Comparison of ENCODE assay signal across 8 cellular contexts in the genomic region with DNA sequence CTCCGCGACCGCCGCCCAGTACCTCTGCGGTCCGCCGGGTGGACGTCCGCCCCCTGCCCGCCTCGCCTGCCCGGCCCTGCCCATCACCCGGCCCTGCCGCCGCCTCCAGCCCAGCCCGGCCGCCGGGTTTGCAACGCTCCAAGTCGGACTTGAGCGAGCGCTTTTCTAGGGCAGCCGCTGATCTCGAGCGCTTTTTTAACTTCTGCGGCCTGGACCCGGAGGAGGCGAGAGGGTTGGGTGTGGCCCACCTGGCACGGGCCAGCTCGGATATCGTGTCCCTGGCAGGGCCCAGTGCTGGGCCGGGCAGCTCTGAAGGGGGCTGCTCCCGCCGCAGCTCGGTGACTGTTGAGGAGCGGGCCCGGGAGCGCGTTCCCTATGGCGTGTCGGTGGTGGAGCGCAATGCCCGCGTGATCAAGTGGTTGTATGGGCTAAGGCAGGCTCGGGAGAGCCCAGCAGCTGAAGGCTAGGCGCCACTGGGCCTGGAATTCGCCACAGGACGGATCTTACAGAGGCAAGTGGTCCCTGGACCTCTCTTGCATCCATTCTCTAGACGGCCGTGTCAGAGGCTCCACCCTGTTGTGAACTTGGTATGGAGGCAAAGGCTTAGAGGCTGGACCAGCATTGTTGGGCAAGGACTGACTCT. TPM values are rescaled to one million over a fixed set of nuclear protein-coding genes. Genes with fewer than 3 reads are reported as not detected.
DNase-seq lines count a peak whose midpoint lies in the region; ATAC-seq, FAIRE-seq and TF ChIP-seq lines count a peak whose summit lies in the region.

No MANE protein-coding gene starts in this region.

- POLR2A ChIA-PET in GM12878 (lab: Charles Lee) = interaction anchor here (2.5 kb wide), 1 partner anchor 12 kb away, joined by 13 read pairs; the partner anchor contains the start of gene FAM110A

- H3K9ac ChIP-seq in Loucy (ENCODE audit: low read depth, low read length, poor library complexity, severe bottlenecking) (peak overlapping the region; percentile 74), GM12878 (ENCODE audit: control insufficient read depth, insufficient read depth, low read length) (peak overlapping the region; percentile 27; the same call in 1 of the 2 replicates)

- peak overlapping the region; percentile 41 for H3K4me3 Mint-ChIP-seq in mesothelial cell of epicardium

- no peak overlapping the region for H2AFZ ChIP-seq in Loucy (ENCODE audit: low read length)
- no peak overlapping the region; the same call in 1 of the 2 replicates for H2AFZ ChIP-seq in GM12878 (ENCODE audit: control insufficient read depth, low read depth, low read length)

- no peaks in the 10 kb centered on the region for H4K20me1 ChIP-seq in Loucy (ENCODE audit: insufficient read depth, low read length, poor library complexity, severe bottlenecking)
- no peaks in the 10 kb centered on the region for H4K20me1 ChIP-seq in GM12878 (ENCODE audit: control insufficient read depth, insufficient read depth)

- H3K36me3 Mint-ChIP-seq in mesothelial cell of epicardium = peaks cover under 1% of the 10 kb centered on the region

- TF ChIP-seq EP300 in GM12878 (IDR thresholded peaks at IDR 0.05; ENCODE audit: borderline replicate concordance in 1 of 2, control insufficient read depth in 1 of 2, low read depth in 2 of 2, low read length in 2 of 2) = no peak

- intact Hi-C loops in GM12878 (cut with micrococcal nuclease; ENCODE audit: unreplicated experiment) = no loop called here

- H3K4me3 ChIP-seq in Loucy (ENCODE audit: low read length, poor library complexity, severe bottlenecking) (peak overlapping the region; percentile 73), GM12878 (peak overlapping the region; percentile 68; the same call in 1 of the 2 replicates)

- no peaks in the 10 kb centered on the region for H3K36me3 ChIP-seq in Loucy (ENCODE audit: insufficient read depth, low read length)
- H3K36me3 ChIP-seq in GM12878 (ENCODE audit: control insufficient read depth in 2 of 2, insufficient read depth in 2 of 2, low read length in 1 of 2) = peaks cover 0 to 5% of the 10 kb centered on the region in 2 experiments; a peak in 2 of 4 replicates

- H3K4me2 ChIP-seq in Loucy (ENCODE audit: low read depth, low read length, poor library complexity, severe bottlenecking) (peak overlapping the region; percentile 91), GM12878 (ENCODE audit: control insufficient read depth, insufficient read depth) (peak overlapping the region; percentile 94)

- H3K79me2 ChIP-seq in Loucy (ENCODE audit: insufficient read depth, low read length) (peaks cover 56% of the 10 kb centered on the region), GM12878 (ENCODE audit: control insufficient read depth, insufficient read depth, low read length) (no peaks in the 10 kb centered on the region; the same call in 1 of the 2 replicates)

- in situ Hi-C loops in GM12878 (cut with MboI) = no loop called here

- no peak for TF ChIP-seq CTCF in 22Rv1 (IDR thresholded peaks at IDR 0.05)
- no peak for TF ChIP-seq CTCF in Loucy (conservative IDR thresholded peaks at IDR 0.05; ENCODE audit: low read length)
- no peak for TF ChIP-seq CTCF in GM12878 (IDR thresholded peaks at IDR 0.05 in 2 of 3, conservative IDR thresholded peaks at IDR 0.05 in 1 of 3; ENCODE audit: control insufficient read depth in 2 of 3, extremely low read depth in 1 of 3, insufficient read depth in 1 of 3, low read depth in 3 of 3, low read length in 3 of 3)
- no peak for TF ChIP-seq CTCF in mesothelial cell of epicardium (IDR thresholded peaks at IDR 0.05; ENCODE audit: unreplicated experiment)

- no peak overlapping the region for H3K27ac Mint-ChIP-seq in mesothelial cell of epicardium

- H3K27ac ChIP-seq in 22Rv1 (peak overlapping the region; percentile 82), GM12878 (ENCODE audit: control insufficient read depth, insufficient read depth) (peak overlapping the region; percentile 68; the same call in 1 of the 2 replicates)

- peaks cover 54% of the 10 kb centered on the region for H3K4me1 ChIP-seq in Loucy (ENCODE audit: insufficient read depth, low read length, poor library complexity, severe bottlenecking)
- H3K4me1 ChIP-seq in GM12878 (ENCODE audit: control insufficient read depth, insufficient read depth, low read length) = peaks cover 36% of the 10 kb centered on the region

- DNase-seq in GM12878 (ENCODE audit: low read depth, low spot score) (no peak), mesothelial cell of epicardium (ENCODE audit: low spot score in 2 of 2, unreplicated experiment in 2 of 2) (no peak)

- CTCF ChIA-PET in GM12878 (lab: Yijun Ruan, JAX) = no interaction called here

- H3K9me3 ChIP-seq in Loucy (ENCODE audit: insufficient read depth, low read depth, low read length) (no peaks in the 10 kb centered on the region), GM12878 (replicated peaks; ENCODE audit: control insufficient read depth, insufficient read depth, low read length) (no peaks in the 10 kb centered on the region)

- no peak for ATAC-seq in GM12878
- ATAC-seq in GM18909 (IDR thresholded peaks at IDR 0.05; ENCODE audit: poor library complexity, unreplicated experiment) = no peak
- no peak for ATAC-seq in HG03196 (IDR thresholded peaks at IDR 0.05; ENCODE audit: unreplicated experiment)
- no peak for ATAC-seq in HG03520 (IDR thresholded peaks at IDR 0.05; ENCODE audit: unreplicated experiment)
- no peak for ATAC-seq in GM19351 (IDR thresholded peaks at IDR 0.05; ENCODE audit: unreplicated experiment)

- H3F3A ChIP-seq in Loucy (ENCODE audit: low read depth) = no peaks in the 10 kb centered on the region

- H3K4me1 Mint-ChIP-seq in mesothelial cell of epicardium = peaks cover 17% of the 10 kb centered on the region

- no TSS peak for BruUV-seq in GM12878 (replicated peaks; lab: Mats Ljungman, UMichigan)

- RAD21 ChIA-PET in GM12878 (lab: Charles Lee; ENCODE audit: unreplicated experiment) = no interaction called here

- no peak for FAIRE-seq in GM12878 (lab: Jason Lieb, UNC)

- TF ChIP-seq POLR2A in GM12878 (IDR thresholded peaks at IDR 0.05; ENCODE audit: low read depth, low read length) = no peak

- SMC1A ChIA-PET in GM12878 (lab: Charles Lee; ENCODE audit: uncharacterized antibody, unreplicated experiment) = no interaction called here

- no peaks in the 10 kb centered on the region for H3K9me2 ChIP-seq in Loucy (replicated peaks; ENCODE audit: low read depth, low read length)

- peaks cover 19% of the 10 kb centered on the region for H3K27me3 Mint-ChIP-seq in mesothelial cell of epicardium (ENCODE audit: low read depth)

- no peaks in the 10 kb centered on the region for H3K27me3 ChIP-seq in Loucy (ENCODE audit: insufficient read depth, low read length, poor library complexity, severe bottlenecking)
- no peaks in the 10 kb centered on the region for H3K27me3 ChIP-seq in GM12878 (replicated peaks in 1 of 2; ENCODE audit: control insufficient read depth in 2 of 2, insufficient read depth in 2 of 2, low read length in 1 of 2)

- no peak for TF ChIP-seq RAD21 in GM12878 (IDR thresholded peaks at IDR 0.05; ENCODE audit: insufficient read depth, low read depth, low read length)

- 93% methylated on average over 31 of the region's 50 CpGs for WGBS in GM12878 (ENCODE audit: insufficient coverage, insufficient replicate concordance, low lambda C conversion rate, missing lambda C conversion rate)

- H3K9me3 Mint-ChIP-seq in mesothelial cell of epicardium = no peaks in the 10 kb centered on the region

TF ChIP-seq in GM12878, 131 proteins besides CTCF, POLR2A, EP300 and RAD21 (continues in another document):
- no peak for TF ChIP-seq TCF3 (IDR thresholded peaks at IDR 0.05; ENCODE audit: borderline replicate concordance, insufficient read depth, low read depth, low read length)

RNA-seq across cellular contexts. Expression of gene FAM110A, which starts 11.8 kb away (rescaled TPM):
- 4.8 and 5.4 TPM in 2 replicates for total RNA-seq in GM12878 (2013; cell fraction: nucleolus; rRNA removed)
- total RNA-seq in GM12878 (2014; rRNA removed) = 6.7 and 8.0 TPM in 2 replicates
- total RNA-seq in GM12878 (2014; rRNA removed; fragmentation: Illumina TruSeq; extraction: Trizol) = 1.8 and 2.5 TPM in 2 replicates
- 14.8 and 15.9 TPM in 2 replicates for total RNA-seq in GM12878 (2021)
- polyA plus RNA-seq in GM12878 (2011; ENCODE audit: low read depth) = 4.0 TPM
- 2.7 and 6.8 TPM in 2 replicates for polyA plus RNA-seq in GM12878 (2011; rRNA removed)
- 8.8 and 10.7 TPM in 2 replicates for polyA plus RNA-seq in GM12878 (2011; cell fraction: cytosol; rRNA removed)
- 8.9 and 13.4 TPM in 2 replicates for polyA plus RNA-seq in GM12878 (2011; cell fraction: nucleus; rRNA removed)
- 8.4 and 10.9 TPM in 2 replicates for polyA plus RNA-seq in GM12878 (2012)
- polyA plus RNA-seq in GM12878 (2014; fragmentation: Illumina TruSeq; extraction: Trizol) = 4.3 and 4.7 TPM in 2 replicates
- 1 to 10 TPM; 1.1 to 2.4 TPM for polyA plus RNA-seq in GM12878 (2014; fragmentation: Nextera tagmentation; extraction: Ambion mirVana)
- polyA plus RNA-seq in GM12878 (2014; rRNA removed) = 12.8 and 13.5 TPM in 2 replicates
- polyA plus RNA-seq in GM12878 (2016; fragmentation: Nextera tagmentation; extraction: Ambion mirVana) = 10 to 100 TPM in 1 of 2 experiments, 1 to 10 TPM in 1; 8.8 to 11.5 TPM
- 2.8 and 6.3 TPM in 2 replicates for polyA minus RNA-seq in GM12878 (2011; rRNA and poly(A)+ RNA removed)
- polyA minus RNA-seq in GM12878 (2011; cell fraction: cytosol; rRNA and poly(A)+ RNA removed) = 3.8 and 4.9 TPM in 2 replicates
- polyA minus RNA-seq in GM12878 (2011; cell fraction: nucleus; rRNA and poly(A)+ RNA removed) = 2.1 and 4.8 TPM in 2 replicates
- total RNA-seq in mesothelial cell of epicardium = 11.1 to 11.3 TPM (median 11.1 TPM) in 3 replicates
